Comparison of ENCODE assay signal across 8 cellular contexts in the genomic region with DNA sequence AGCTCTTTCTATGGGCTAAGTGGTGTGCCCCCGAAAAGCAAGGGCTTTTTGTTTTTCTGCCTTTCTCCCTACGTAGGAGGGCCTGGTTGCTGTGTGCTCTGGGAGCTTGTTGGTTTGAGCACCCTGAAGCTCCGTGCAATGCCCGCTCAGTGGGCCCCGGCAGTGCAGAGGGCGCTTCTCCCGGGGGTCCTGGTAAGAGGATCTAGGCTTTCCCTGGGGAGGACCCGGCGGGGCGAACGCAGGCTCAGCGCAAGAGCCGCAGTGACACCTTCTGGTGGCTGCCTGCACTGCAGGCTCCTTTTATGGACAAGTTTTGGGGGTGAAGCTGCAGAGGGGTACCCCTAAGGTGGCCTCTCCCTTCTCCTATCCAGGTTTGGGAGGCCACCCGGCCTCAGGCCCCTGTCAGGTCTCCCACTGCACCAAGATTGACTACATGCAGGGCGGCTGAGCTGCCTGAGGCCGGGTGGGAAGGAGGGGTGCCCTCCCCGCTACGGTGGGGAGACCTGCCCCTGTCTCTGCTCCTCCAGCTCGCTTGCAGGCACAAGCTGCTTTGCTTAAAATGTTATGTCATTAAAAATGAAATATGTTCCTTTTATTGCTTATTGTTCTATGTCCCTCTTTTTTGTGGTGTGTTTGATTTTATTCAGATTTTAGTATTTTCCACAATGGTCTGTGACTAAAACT.
DNase-seq lines count a peak whose midpoint lies in the region; ATAC-seq and TF ChIP-seq lines count a peak whose summit lies in the region.

No MANE protein-coding gene starts in this region.

- no peaks in the 10 kb centered on the region for H3K9me3 ChIP-seq in PC-9 (ENCODE audit: insufficient read depth, low read depth)
- H3K9me3 ChIP-seq in hepatocyte (ENCODE audit: low read depth) = no peaks in the 10 kb centered on the region

- H3K4me1 Mint-ChIP-seq in activated T-helper 17 cell treated with anti-CD3 and anti-CD28 coated beads, Interleukin-2, amount 50 U/mL, for 72 hours = no peaks in the 10 kb centered on the region

- CTCF ChIA-PET in PC-9 (lab: Charles Lee) = no interaction called here

- no peaks in the 10 kb centered on the region for H3K79me2 ChIP-seq in PC-9 (ENCODE audit: low read depth)
- no peaks in the 10 kb centered on the region for H3K79me2 ChIP-seq in hepatocyte

- H2AFZ ChIP-seq in PC-9 (no peak overlapping the region), hepatocyte (no peak overlapping the region)

- H3K4me2 ChIP-seq in PC-9 (no peak overlapping the region), hepatocyte (peak overlapping the region; percentile 74)

- H3K36me3 ChIP-seq in PC-9 (ENCODE audit: low read depth) = no peaks in the 10 kb centered on the region
- no peaks in the 10 kb centered on the region for H3K36me3 ChIP-seq in hepatocyte (replicated peaks; ENCODE audit: insufficient read depth, low read depth)

- intact Hi-C loops in PC-9 (cut with micrococcal nuclease; ENCODE audit: unreplicated experiment) = no loop called here

- peak; percentile 56 for DNase-seq in activated CD8-positive, alpha-beta memory T cell treated with anti-CD3 and anti-CD28 coated beads, Interleukin-2, amount 50 U/mL, for 48 hours
- DNase-seq in activated CD8-positive, alpha-beta memory T cell treated with anti-CD3 and anti-CD28 coated beads, Interleukin-2, amount 50 U/mL, for 4 hours = no peak
- DNase-seq in PC-9 (peak in 1 of 2 experiments; percentile 2), hepatocyte (ENCODE audit: low spot score) (peak; percentile 56), dedifferentiated amniotic fluid mesenchymal stem cell (ENCODE audit: extremely low spot score) (no peak)

- no peak for ATAC-seq in GM19397 (IDR thresholded peaks at IDR 0.05; ENCODE audit: unreplicated experiment)
- no peak for ATAC-seq in activated T-helper 17 cell treated with anti-CD3 and anti-CD28 coated beads, Interleukin-2, amount 50 U/mL, for 72 hours (replicated peaks)

- WGBS in hepatocyte (ENCODE audit: low lambda C conversion rate, missing lambda C conversion rate) = 30% methylated on average over 19 of the region's 19 CpGs

- no peaks in the 10 kb centered on the region for H3K36me3 Mint-ChIP-seq in activated T-helper 17 cell treated with anti-CD3 and anti-CD28 coated beads, Interleukin-2, amount 50 U/mL, for 72 hours (ENCODE audit: low read depth)

- no peak overlapping the region for H3K27ac Mint-ChIP-seq in activated T-helper 17 cell treated with anti-CD3 and anti-CD28 coated beads, Interleukin-2, amount 50 U/mL, for 72 hours

- H3K4me3 ChIP-seq in PC-9 (no peak overlapping the region), hepatocyte (no peak overlapping the region)

- no TSS peak for BruUV-seq in PC-9 (replicated peaks; lab: Mats Ljungman, UMichigan)

- no peaks in the 10 kb centered on the region for H3K27me3 ChIP-seq in PC-9 (ENCODE audit: insufficient read depth, low read depth)
- no peaks in the 10 kb centered on the region for H3K27me3 ChIP-seq in hepatocyte

- H4K20me1 ChIP-seq in PC-9 (ENCODE audit: insufficient read depth) = no peaks in the 10 kb centered on the region
- no peaks in the 10 kb centered on the region for H4K20me1 ChIP-seq in hepatocyte (ENCODE audit: insufficient read depth, poor library complexity, severe bottlenecking)

- H3K4me3 Mint-ChIP-seq in activated T-helper 17 cell treated with anti-CD3 and anti-CD28 coated beads, Interleukin-2, amount 50 U/mL, for 72 hours = no peak overlapping the region

- H3K27me3 Mint-ChIP-seq in activated T-helper 17 cell treated with anti-CD3 and anti-CD28 coated beads, Interleukin-2, amount 50 U/mL, for 72 hours = peaks cover 3% of the 10 kb centered on the region

- TF ChIP-seq CTCF in PC-9 (conservative IDR thresholded peaks at IDR 0.05) (peak; percentile 53), hepatocyte (IDR thresholded peaks at IDR 0.05; ENCODE audit: poor library complexity) (peak; percentile 87)

- H3K27ac ChIP-seq in PC-9 (no peak overlapping the region), hepatocyte (no peak overlapping the region), temporal lobe (ENCODE audit: low read depth, low read length) (peak overlapping the region; percentile 30)

- no peaks in the 10 kb centered on the region for H3K4me1 ChIP-seq in PC-9 (replicated peaks; ENCODE audit: insufficient read depth)
- H3K4me1 ChIP-seq in hepatocyte (ENCODE audit: insufficient read depth) = no peaks in the 10 kb centered on the region

- no peaks in the 10 kb centered on the region for H3K9me2 ChIP-seq in PC-9 (ENCODE audit: insufficient read depth)
- H3K9me2 ChIP-seq in hepatocyte (replicated peaks; ENCODE audit: insufficient read depth) = no peaks in the 10 kb centered on the region

- H3F3A ChIP-seq in PC-9 (ENCODE audit: insufficient read depth, low read depth) = no peaks in the 10 kb centered on the region

- H3K9me3 Mint-ChIP-seq in activated T-helper 17 cell treated with anti-CD3 and anti-CD28 coated beads, Interleukin-2, amount 50 U/mL, for 72 hours = peaks cover 7% of the 10 kb centered on the region

- POLR2A ChIA-PET in PC-9 (lab: Charles Lee; ENCODE audit: unreplicated experiment) = no interaction called here

Comparison
In these comparisons a context has a peak if more than half of its experiments do, and no peak if none do; other contexts are left out.
1. DNase-seq: peak in activated CD8-positive, alpha-beta memory T cell treated with anti-CD3 and anti-CD28 coated beads, Interleukin-2, amount 50 U/mL, for 48 hours (single experiment) and hepatocyte (single experiment); none in activated CD8-positive, alpha-beta memory T cell treated with anti-CD3 and anti-CD28 coated beads, Interleukin-2, amount 50 U/mL, for 4 hours (single experiment) and dedifferentiated amniotic fluid mesenchymal stem cell (single experiment).